In the genomic region with DNA sequence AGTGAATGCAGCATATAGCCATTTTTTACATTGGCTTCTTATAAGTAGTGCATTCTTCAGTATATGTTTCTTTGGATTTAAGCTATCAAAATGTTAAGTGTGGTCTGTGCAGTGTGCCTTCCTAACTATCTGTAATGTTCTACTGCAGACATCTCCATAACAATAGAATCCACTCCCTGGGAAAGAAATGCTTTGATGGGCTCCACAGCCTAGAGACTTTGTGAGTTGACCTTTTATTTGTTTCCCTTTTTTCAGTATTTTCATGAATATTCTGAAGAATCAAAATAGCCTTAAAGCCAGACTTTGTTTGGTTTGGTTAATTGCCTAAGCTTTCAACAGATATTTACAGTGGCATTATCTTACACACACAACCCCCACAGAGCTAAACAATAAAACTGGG, we compare ENCODE assay signal across 1 cellular context.
TF ChIP-seq lines count a peak whose summit lies in the region.

No MANE protein-coding gene starts in this region.

TF ChIP-seq in SK-N-SH treated with all-trans-retinoic acid at 6 μM for 48 hours, 23 proteins besides CTCF, POLR2A, EP300 and RAD21 (continued from another document):
- TF ChIP-seq, protein P1, sequence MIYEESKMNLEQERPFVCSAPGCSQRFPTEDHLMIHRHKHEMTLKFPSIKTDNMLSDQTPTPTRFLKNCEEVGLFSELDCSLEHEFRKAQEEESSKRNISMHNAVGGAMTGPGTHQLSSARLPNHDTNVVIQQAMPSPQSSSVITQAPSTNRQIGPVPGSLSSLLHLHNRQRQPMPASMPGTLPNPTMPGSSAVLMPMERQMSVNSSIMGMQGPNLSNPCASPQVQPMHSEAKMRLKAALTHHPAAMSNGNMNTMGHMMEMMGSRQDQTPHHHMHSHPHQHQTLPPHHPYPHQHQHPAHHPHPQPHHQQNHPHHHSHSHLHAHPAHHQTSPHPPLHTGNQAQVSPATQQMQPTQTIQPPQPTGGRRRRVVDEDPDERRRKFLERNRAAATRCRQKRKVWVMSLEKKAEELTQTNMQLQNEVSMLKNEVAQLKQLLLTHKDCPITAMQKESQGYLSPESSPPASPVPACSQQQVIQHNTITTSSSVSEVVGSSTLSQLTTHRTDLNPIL (CRISPR knock-in tag; IDR thresholded peaks at IDR 0.05; ENCODE audit: low read depth) = no peak
- TF ChIP-seq ZC3H10 (CRISPR knock-in tag; IDR thresholded peaks at IDR 0.05) (no peak), ARNTL (CRISPR knock-in tag; IDR thresholded peaks at IDR 0.05; ENCODE audit: borderline replicate concordance, low read depth) (no peak), ESRRG (CRISPR knock-in tag; IDR thresholded peaks at IDR 0.05) (no peak), PPARA (CRISPR knock-in tag; IDR thresholded peaks at IDR 0.05; ENCODE audit: borderline replicate concordance) (no peak)
- TF ChIP-seq, protein P2, sequence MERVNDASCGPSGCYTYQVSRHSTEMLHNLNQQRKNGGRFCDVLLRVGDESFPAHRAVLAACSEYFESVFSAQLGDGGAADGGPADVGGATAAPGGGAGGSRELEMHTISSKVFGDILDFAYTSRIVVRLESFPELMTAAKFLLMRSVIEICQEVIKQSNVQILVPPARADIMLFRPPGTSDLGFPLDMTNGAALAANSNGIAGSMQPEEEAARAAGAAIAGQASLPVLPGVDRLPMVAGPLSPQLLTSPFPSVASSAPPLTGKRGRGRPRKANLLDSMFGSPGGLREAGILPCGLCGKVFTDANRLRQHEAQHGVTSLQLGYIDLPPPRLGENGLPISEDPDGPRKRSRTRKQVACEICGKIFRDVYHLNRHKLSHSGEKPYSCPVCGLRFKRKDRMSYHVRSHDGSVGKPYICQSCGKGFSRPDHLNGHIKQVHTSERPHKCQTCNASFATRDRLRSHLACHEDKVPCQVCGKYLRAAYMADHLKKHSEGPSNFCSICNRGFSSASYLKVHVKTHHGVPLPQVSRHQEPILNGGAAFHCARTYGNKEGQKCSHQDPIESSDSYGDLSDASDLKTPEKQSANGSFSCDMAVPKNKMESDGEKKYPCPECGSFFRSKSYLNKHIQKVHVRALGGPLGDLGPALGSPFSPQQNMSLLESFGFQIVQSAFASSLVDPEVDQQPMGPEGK (CRISPR knock-in tag; IDR thresholded peaks at IDR 0.05; ENCODE audit: borderline replicate concordance) = no peak
TF ChIP-seq in SK-N-SH treated with all-trans-retinoic acid at 6 μM for 48 hours: peak in this region for 0.
